Comparison of ENCODE assay signal across 34 cellular contexts in genomic region chr6:10400330-10400729, GRCh38. TPM values are rescaled to one million over a fixed set of nuclear protein-coding genes. Genes with fewer than 3 reads are reported as not detected.
DNase-seq lines count a peak whose midpoint lies in the region; ATAC-seq, FAIRE-seq and TF ChIP-seq lines count a peak whose summit lies in the region.
"Had no signal": no experiment of that assay in that cellular context is flagged by ENCODE, and none has a peak within 500 bp of the region (broad histone marks: within the 10 kb centered on the region; RNA-seq: fewer than 3 reads in every experiment).

No MANE protein-coding gene starts in this region.

- H3K9ac ChIP-seq in PC-3 (ENCODE audit: low read length) (no peak overlapping the region), H1 (replicated peaks in 1 of 4; ENCODE audit: extremely low read depth in 1 of 4, low read depth in 3 of 4, low read length in 3 of 4) (no peak overlapping the region)

- WGBS in H1 (ENCODE audit: extremely low coverage in 1 of 2, insufficient coverage in 1 of 2, insufficient read length in 1 of 2, insufficient replicate concordance in 2 of 2, low coverage in 1 of 2, low lambda C conversion rate in 2 of 2, missing lambda C conversion rate in 1 of 2), 2 experiments, result 13% methylated on average over 8 of the region's 8 CpGs; no CpG with 5 or more reads in 1 of the 2 experiments

- no peak for DNase-seq in A673 (ENCODE audit: low spot score)
- peak; percentile 70 for DNase-seq in PC-3
- DNase-seq in H1 (ENCODE audit: low read depth in 1 of 2, low spot score in 2 of 2), result no peak
- DNase-seq in mesothelial cell of epicardium (ENCODE audit: low spot score in 2 of 2, unreplicated experiment in 2 of 2), result no peak
- DNase-seq in NCI-H2227 treated with DMSO at 0.1 percent for 48 hours (lab: John Stamatoyannopoulos, UW), result no peak
- DNase-seq in NCI-H510A (lab: John Stamatoyannopoulos, UW), result no peak
- DNase-seq: activated B cell treated with CpG ODN at 0.5 μM for 24 hours; activated CD4-positive, alpha-beta T cell treated with anti-CD3 and anti-CD28 coated beads, Interleukin-2, amount 50 U/mL, for 4 hours; activated CD8-positive, alpha-beta memory T cell treated with anti-CD3 and anti-CD28 coated beads, Interleukin-2, amount 50 U/mL, for 4 hours; AML-193; CD8-positive, alpha-beta T cell; central memory CD4-positive, alpha-beta T cell; dermis blood vessel endothelial cell; H7; head of caudate nucleus; left lung; naive thymus-derived CD4-positive, alpha-beta T cell; NCI-H1092; NCI-H1930; NCI-H748 treated with DMSO at 0.1 percent for 48 hours; occipital lobe; retina; spleen; stimulated activated CD4-positive, alpha-beta T cell treated with anti-CD3 and anti-CD28 coated beads, Interleukin-4, amount 100 ng/mL, for 24 hours; stimulated activated naive CD4-positive, alpha-beta T cell had no signal

- CTCF ChIA-PET in A673 (lab: Charles Lee) (no interaction called here), PC-3 (lab: Charles Lee) (no interaction called here), H1 (lab: Charles Lee; ENCODE audit: partially characterized antibody) (interaction anchor here (0.6 to 5.5 kb wide), 9 partner anchors 9 to 1051 kb away, joined by 3 to 40 read pairs (median 4); partner anchors contain the start of gene TFAP2A)

- no peak overlapping the region for H4K8ac ChIP-seq in H1 (ENCODE audit: extremely low read depth, insufficient read depth, low read length)

- H3K36me3 ChIP-seq in A673 (ENCODE audit: insufficient read depth, low read length, poor library complexity, severe bottlenecking), result peaks cover 4% of the 10 kb centered on the region
- peaks cover 56% of the 10 kb centered on the region for H3K36me3 ChIP-seq in PC-3 (ENCODE audit: low read depth, low read length)
- H3K36me3 ChIP-seq in H1 (ENCODE audit: control insufficient read depth in 2 of 4, insufficient read depth in 4 of 4, low read length in 3 of 4), result no peaks in the 10 kb centered on the region; a peak in 1 of 8 replicates
- H3K36me3 ChIP-seq: ascending aorta, left lung, spleen, thoracic aorta had no signal

- no peak overlapping the region for H3K4ac ChIP-seq in H1 (replicated peaks; ENCODE audit: insufficient read length, low read depth, low read length)

- no peaks in the 10 kb centered on the region for H4K20me1 ChIP-seq in PC-3 (ENCODE audit: low read length)
- H4K20me1 ChIP-seq in H1 (replicated peaks in 1 of 2; ENCODE audit: control insufficient read depth in 1 of 2, insufficient read depth in 2 of 2, low read length in 2 of 2), result peaks cover 0 to 2% of the 10 kb centered on the region in 2 experiments

- TF ChIP-seq CTCF in A673 (conservative IDR thresholded peaks at IDR 0.05; ENCODE audit: low read depth, low read length) (no peak), PC-3 (conservative IDR thresholded peaks at IDR 0.05; ENCODE audit: low read depth, low read length) (no peak), H1 (IDR thresholded peaks at IDR 0.05; ENCODE audit: control extremely low read depth in 1 of 3, insufficient read depth in 1 of 3, low read depth in 1 of 3, low read length in 3 of 3) (no peak), mesothelial cell of epicardium (IDR thresholded peaks at IDR 0.05; ENCODE audit: unreplicated experiment) (no peak)

- no peak for TF ChIP-seq EP300 in H1 (IDR thresholded peaks at IDR 0.05; ENCODE audit: borderline replicate concordance in 1 of 2, low read depth in 2 of 2, low read length in 2 of 2)

- H3K4me1 ChIP-seq in A673 (ENCODE audit: insufficient read depth, low read length, poor library complexity, severe bottlenecking) (peaks cover 64% of the 10 kb centered on the region), PC-3 (ENCODE audit: insufficient read depth, low read length) (peaks cover 45% of the 10 kb centered on the region), H1 (replicated peaks in 1 of 4; ENCODE audit: control insufficient read depth in 3 of 4, insufficient read depth in 4 of 4, low read length in 3 of 4) (peaks cover 8 to 26% (median 13%) of the 10 kb centered on the region in 4 experiments)

- no peak for TF ChIP-seq POLR2A in H1 (IDR thresholded peaks at IDR 0.05; ENCODE audit: control extremely low read depth in 1 of 2, low read depth in 2 of 2, low read length in 2 of 2)

- no peak overlapping the region for H3K18ac ChIP-seq in H1 (ENCODE audit: extremely low read depth, low read length)

- H2AFZ ChIP-seq in PC-3 (ENCODE audit: low read length) (no peak overlapping the region), H1 (ENCODE audit: low read length) (no peak overlapping the region)

- FAIRE-seq in H1 (lab: Jason Lieb, UNC), result no peak
- FAIRE-seq: endothelial cell of umbilical vein, HepG2 had no signal

- intact Hi-C loops in A673 (cut with micrococcal nuclease; ENCODE audit: unreplicated experiment), result no loop called here
- intact Hi-C loops in PC-3 (cut with micrococcal nuclease), result loop anchor here (10.0 kb wide), 2 partner anchors 256 to 1256 kb away; no protein-coding TSS in a partner anchor

- no peak overlapping the region for H4K5ac ChIP-seq in H1 (ENCODE audit: insufficient read length, low read depth, low read length)

- no peak overlapping the region for H2BK12ac ChIP-seq in H1 (ENCODE audit: low read depth, low read length)

- no peak overlapping the region for H2BK5ac ChIP-seq in H1 (ENCODE audit: low read depth, low read length)

- peaks cover 15% of the 10 kb centered on the region for H3K27me3 Mint-ChIP-seq in mesothelial cell of epicardium (ENCODE audit: low read depth)

- H4K91ac ChIP-seq in H1 (replicated peaks; ENCODE audit: insufficient read length, low read length), result no peak overlapping the region

- no peak overlapping the region for H2BK15ac ChIP-seq in H1 (ENCODE audit: low read length)

- H3K4me3 ChIP-seq in A673 (ENCODE audit: low read depth, low read length, poor library complexity, severe bottlenecking) (no peak overlapping the region), PC-3 (ENCODE audit: low read length) (no peak overlapping the region), H1 (ENCODE audit: extremely low read depth in 1 of 4, insufficient read depth in 2 of 4, low read depth in 3 of 4, low read length in 4 of 4) (no peak overlapping the region; a peak in 1 of 8 replicates)
- H3K4me3 ChIP-seq: ascending aorta, left lung, spleen, thoracic aorta had no signal

- no peaks in the 10 kb centered on the region for H3F3A ChIP-seq in PC-3 (ENCODE audit: low read length, unreplicated experiment)

- H2AK5ac ChIP-seq in H1 (ENCODE audit: low read depth, low read length), result no peak overlapping the region

- peak overlapping the region; percentile 69 for H3K27ac ChIP-seq in A673 (ENCODE audit: low read depth, low read length, poor library complexity, severe bottlenecking)
- H3K27ac ChIP-seq in PC-3 (ENCODE audit: low read length), result peak overlapping the region; percentile 10
- H3K27ac ChIP-seq in H1 (ENCODE audit: low read depth, low read length), result no peak overlapping the region
- H3K27ac ChIP-seq: ascending aorta, left lung, spleen, thoracic aorta had no signal

- no peaks in the 10 kb centered on the region for H3K9me3 Mint-ChIP-seq in mesothelial cell of epicardium

- POLR2A ChIA-PET in A673 (lab: Charles Lee; ENCODE audit: low non-redundant PET), result interaction anchor here (0.6 to 0.7 kb wide), 2 partner anchors 14 to 57 kb away, joined by 4 to 9 read pairs; partner anchors contain the start of gene TFAP2A
- POLR2A ChIA-PET in PC-3 (lab: Charles Lee; ENCODE audit: unreplicated experiment), result interaction anchor here (0.5 kb wide), 1 partner anchor 14 kb away, joined by 5 read pairs; the partner anchor contains the start of gene TFAP2A
- POLR2A ChIA-PET in H1 (lab: Charles Lee; ENCODE audit: partially characterized antibody), result interaction anchor here (0.9 kb wide), 1 partner anchor 15 kb away, joined by 4 read pairs; no protein-coding TSS in a partner anchor

- TF ChIP-seq RAD21 in H1 (IDR thresholded peaks at IDR 0.05 in 1 of 2, conservative IDR thresholded peaks at IDR 0.05 in 1 of 2; ENCODE audit: low read depth in 2 of 2, low read length in 2 of 2), result no peak

- H3K14ac ChIP-seq in H1 (ENCODE audit: insufficient read length), result no peak overlapping the region

- no peak overlapping the region for H2BK120ac ChIP-seq in H1 (replicated peaks; ENCODE audit: low read depth, low read length)

- BruUV-seq in A673 (replicated peaks; lab: Mats Ljungman, UMichigan) (no TSS peak), PC-3 (replicated peaks; lab: Mats Ljungman, UMichigan) (no TSS peak)

- H3K4me2 ChIP-seq in PC-3 (ENCODE audit: low read length) (peak overlapping the region; percentile 26), H1 (ENCODE audit: insufficient read depth in 1 of 2, low read depth in 2 of 2, low read length in 2 of 2) (peak overlapping the region; percentile 4 to 41; a peak in 2 of 4 replicates)

- peaks cover 20% of the 10 kb centered on the region for H3K36me3 Mint-ChIP-seq in mesothelial cell of epicardium

- peaks cover 75% of the 10 kb centered on the region for H3K4me1 Mint-ChIP-seq in mesothelial cell of epicardium

- H3K79me2 ChIP-seq in PC-3 (ENCODE audit: low read length), result peaks cover 34% of the 10 kb centered on the region
- H3K79me2 ChIP-seq in H1 (ENCODE audit: control insufficient read depth in 1 of 2, insufficient read depth in 2 of 2, low read length in 2 of 2), result no peaks in the 10 kb centered on the region

- no peaks in the 10 kb centered on the region for H3K9me2 ChIP-seq in PC-3 (replicated peaks; ENCODE audit: low read length)

- ATAC-seq in PC-3 (no peak), GM21381 (IDR thresholded peaks at IDR 0.05; ENCODE audit: unreplicated experiment) (no peak), HG03175 (IDR thresholded peaks at IDR 0.05; ENCODE audit: unreplicated experiment) (no peak)
- ATAC-seq: CD8-positive, alpha-beta T cell; HepG2; left lung; naive thymus-derived CD4-positive, alpha-beta T cell; Right ventricle myocardium inferior had no signal

- peak overlapping the region; percentile 9; the same call in 1 of the 2 replicates for H2BK20ac ChIP-seq in H1 (ENCODE audit: low read length)

- H3K27me3 ChIP-seq in A673 (replicated peaks; ENCODE audit: insufficient read depth, low read depth, low read length, poor library complexity) (no peaks in the 10 kb centered on the region), PC-3 (ENCODE audit: low read length) (no peaks in the 10 kb centered on the region), H1 (replicated peaks in 1 of 4; ENCODE audit: control insufficient read depth in 3 of 4, extremely low read depth in 1 of 4, insufficient read depth in 3 of 4, low read length in 3 of 4) (peaks cover 53 to 87% (median 78%) of the 10 kb centered on the region in 4 experiments)
- H3K27me3 ChIP-seq: ascending aorta had no signal

- no peak overlapping the region for H3K4me3 Mint-ChIP-seq in mesothelial cell of epicardium
- H3K4me3 Mint-ChIP-seq: activated B cell treated with CpG ODN at 0.5 μM for 24 hours; activated naive CD8-positive, alpha-beta T cell; CD8-positive, alpha-beta T cell; naive thymus-derived CD4-positive, alpha-beta T cell had no signal

- no peaks in the 10 kb centered on the region for H3K79me1 ChIP-seq in H1 (ENCODE audit: low read depth, low read length)

- H3K23me2 ChIP-seq in H1 (ENCODE audit: low read depth, low read length), result peaks cover 9% of the 10 kb centered on the region

- peak overlapping the region; percentile 91 for H3K27ac Mint-ChIP-seq in mesothelial cell of epicardium
- H3K27ac Mint-ChIP-seq: activated B cell treated with CpG ODN at 0.5 μM for 24 hours; activated naive CD8-positive, alpha-beta T cell; activated T-helper 2 cell treated with anti-CD3 and anti-CD28 coated beads, Interferon-gamma antibody, Interleukin-2, Interleukin-4, amounts not matched to agents 10 μg/mL and 5 μg/mL and 100 μg/mL, durations not matched to agents 14 hours and 24 hours and 36 hours; CD8-positive, alpha-beta T cell had no signal

- no peak overlapping the region for H3K23ac ChIP-seq in H1 (ENCODE audit: insufficient read length)

- no peaks in the 10 kb centered on the region for H3K9me3 ChIP-seq in A673 (ENCODE audit: low read depth, low read length, poor library complexity, severe bottlenecking)
- H3K9me3 ChIP-seq in PC-3 (ENCODE audit: low read length), result no peaks in the 10 kb centered on the region
- H3K9me3 ChIP-seq in H1 (ENCODE audit: insufficient read depth in 2 of 2, low read depth in 1 of 2, low read length in 1 of 2), result no peaks in the 10 kb centered on the region
- H3K9me3 ChIP-seq: ascending aorta, thoracic aorta had no signal

- no peak overlapping the region for H3K56ac ChIP-seq in H1 (replicated peaks; ENCODE audit: insufficient read length, low read depth, low read length)

RNA-seq across cellular contexts. Expression of gene TFAP2A, which starts 14.5 kb away (rescaled TPM):
- total RNA-seq in A673 (2021) (19.1 and 19.3 TPM in 2 replicates), PC-3 (2014; rRNA removed) (29.4 and 35.5 TPM in 2 replicates), mesothelial cell of epicardium (62.4 to 63.5 TPM (median 63.4 TPM) in 3 replicates)
- total RNA-seq in H1 (2021; fragmentation: NEBNext Ultra II Directional; extraction: Animal tissue kit (Norgen Biotek cat#: 25700)), result 0.10 TPM in 1 of 2 replicates, not detected in the other
- 0.23 and 0.24 TPM in 2 replicates for polyA plus RNA-seq in H1 (2011; rRNA removed)
- 0.12 TPM for polyA plus RNA-seq in H1 (2011; cell fraction: cytosol; rRNA removed)
- 0.24 TPM for polyA plus RNA-seq in H1 (2011; cell fraction: nucleus; rRNA removed)
- polyA plus RNA-seq in H1 (2012, experiment 1 of 2), result 0.25 to 0.49 TPM (median 0.33 TPM) in 4 replicates
- 0.30 TPM for polyA plus RNA-seq in H1 (2012, experiment 2 of 2)
- polyA plus RNA-seq in H1 (2013, experiment 1 of 2), result 0.08 TPM
- polyA plus RNA-seq in H1 (2013, experiment 2 of 2), result 0.07 TPM
- polyA minus RNA-seq in H1 (2011; rRNA and poly(A)+ RNA removed), result 0.41 TPM in 1 of 2 replicates, not detected in the other
- 2.3 TPM for polyA minus RNA-seq in H1 (2011; cell fraction: cytosol; rRNA and poly(A)+ RNA removed)
- polyA minus RNA-seq in H1 (2011; cell fraction: nucleus; rRNA and poly(A)+ RNA removed), result 1.1 TPM
- total RNA-seq: activated B cell treated with CpG ODN at 0.5 μM for 24 hours; endothelial cell of umbilical vein; H7; HepG2; naive thymus-derived CD4-positive, alpha-beta T cell; occipital lobe had no signal
- polyA plus RNA-seq: HepG2; naive thymus-derived CD4-positive, alpha-beta T cell had no signal

Comparison
In these comparisons a context has a peak if more than half of its experiments do, and no peak if none do; other contexts are left out.
1. RNA of gene TFAP2A, which starts 14.5 kb away (total RNA-seq): 62.4 to 63.5 TPM in mesothelial cell of epicardium, 29.4 to 35.5 TPM in PC-3 and 19.1 to 19.3 TPM in A673; 0.10 TPM in H1; every median in the first group is over 10 times any median in the second.